1 cellular context compared by ENCODE assay signal in the genomic region with DNA sequence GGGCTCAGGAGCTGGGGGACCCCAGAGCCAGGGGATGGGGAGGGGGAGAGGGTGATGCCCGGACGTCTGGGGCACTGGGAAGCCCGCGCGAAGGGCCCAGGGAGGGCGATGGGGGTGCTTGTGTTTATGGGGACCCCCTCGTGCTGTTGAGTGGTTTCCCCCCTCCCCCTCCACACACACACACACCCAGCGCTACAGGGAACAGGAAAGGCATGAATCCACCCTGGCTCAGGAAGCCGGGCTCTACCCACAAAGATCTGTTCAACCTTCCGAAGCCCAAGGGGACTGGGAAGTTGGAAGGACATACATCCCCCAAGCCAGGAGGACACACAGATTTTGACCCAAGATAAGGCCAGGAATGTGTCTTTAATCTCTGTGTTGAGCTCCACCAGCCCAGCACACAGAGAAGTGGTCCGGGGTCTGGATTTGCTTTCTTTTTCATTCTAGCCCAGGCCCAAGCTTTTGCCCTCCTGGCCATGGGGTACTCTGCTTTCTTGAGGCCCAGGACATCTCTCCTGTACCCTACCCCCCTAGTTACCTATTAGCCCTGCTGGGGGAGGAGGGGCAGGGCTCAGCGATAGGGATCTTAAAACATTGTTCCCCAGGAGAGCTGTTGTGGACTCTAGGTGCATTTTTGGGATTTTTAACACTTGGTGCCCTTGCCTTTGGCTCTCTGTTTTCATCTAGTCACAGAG.
TF ChIP-seq lines count a peak whose summit lies in the region.

No MANE protein-coding gene starts in this region.

TF ChIP-seq in A549, 52 proteins besides CTCF, POLR2A, EP300 and RAD21:
- TF ChIP-seq ESRRA (IDR thresholded peaks at IDR 0.05; ENCODE audit: borderline replicate concordance, low read length) (no peak), CEBPB (IDR thresholded peaks at IDR 0.05) (no peak), KDM5A (IDR thresholded peaks at IDR 0.05) (no peak), GATA3 (IDR thresholded peaks at IDR 0.05; ENCODE audit: borderline replicate concordance) (peak; percentile 51; the same call in 1 of the 2 replicates)
- TF ChIP-seq, protein P1, sequence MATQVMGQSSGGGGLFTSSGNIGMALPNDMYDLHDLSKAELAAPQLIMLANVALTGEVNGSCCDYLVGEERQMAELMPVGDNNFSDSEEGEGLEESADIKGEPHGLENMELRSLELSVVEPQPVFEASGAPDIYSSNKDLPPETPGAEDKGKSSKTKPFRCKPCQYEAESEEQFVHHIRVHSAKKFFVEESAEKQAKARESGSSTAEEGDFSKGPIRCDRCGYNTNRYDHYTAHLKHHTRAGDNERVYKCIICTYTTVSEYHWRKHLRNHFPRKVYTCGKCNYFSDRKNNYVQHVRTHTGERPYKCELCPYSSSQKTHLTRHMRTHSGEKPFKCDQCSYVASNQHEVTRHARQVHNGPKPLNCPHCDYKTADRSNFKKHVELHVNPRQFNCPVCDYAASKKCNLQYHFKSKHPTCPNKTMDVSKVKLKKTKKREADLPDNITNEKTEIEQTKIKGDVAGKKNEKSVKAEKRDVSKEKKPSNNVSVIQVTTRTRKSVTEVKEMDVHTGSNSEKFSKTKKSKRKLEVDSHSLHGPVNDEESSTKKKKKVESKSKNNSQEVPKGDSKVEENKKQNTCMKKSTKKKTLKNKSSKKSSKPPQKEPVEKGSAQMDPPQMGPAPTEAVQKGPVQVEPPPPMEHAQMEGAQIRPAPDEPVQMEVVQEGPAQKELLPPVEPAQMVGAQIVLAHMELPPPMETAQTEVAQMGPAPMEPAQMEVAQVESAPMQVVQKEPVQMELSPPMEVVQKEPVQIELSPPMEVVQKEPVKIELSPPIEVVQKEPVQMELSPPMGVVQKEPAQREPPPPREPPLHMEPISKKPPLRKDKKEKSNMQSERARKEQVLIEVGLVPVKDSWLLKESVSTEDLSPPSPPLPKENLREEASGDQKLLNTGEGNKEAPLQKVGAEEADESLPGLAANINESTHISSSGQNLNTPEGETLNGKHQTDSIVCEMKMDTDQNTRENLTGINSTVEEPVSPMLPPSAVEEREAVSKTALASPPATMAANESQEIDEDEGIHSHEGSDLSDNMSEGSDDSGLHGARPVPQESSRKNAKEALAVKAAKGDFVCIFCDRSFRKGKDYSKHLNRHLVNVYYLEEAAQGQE (IDR thresholded peaks at IDR 0.05) = no peak
- TF ChIP-seq, protein P2, sequence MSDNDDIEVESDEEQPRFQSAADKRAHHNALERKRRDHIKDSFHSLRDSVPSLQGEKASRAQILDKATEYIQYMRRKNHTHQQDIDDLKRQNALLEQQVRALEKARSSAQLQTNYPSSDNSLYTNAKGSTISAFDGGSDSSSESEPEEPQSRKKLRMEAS (IDR thresholded peaks at IDR 0.05) = no peak
- TF ChIP-seq, protein P3, sequence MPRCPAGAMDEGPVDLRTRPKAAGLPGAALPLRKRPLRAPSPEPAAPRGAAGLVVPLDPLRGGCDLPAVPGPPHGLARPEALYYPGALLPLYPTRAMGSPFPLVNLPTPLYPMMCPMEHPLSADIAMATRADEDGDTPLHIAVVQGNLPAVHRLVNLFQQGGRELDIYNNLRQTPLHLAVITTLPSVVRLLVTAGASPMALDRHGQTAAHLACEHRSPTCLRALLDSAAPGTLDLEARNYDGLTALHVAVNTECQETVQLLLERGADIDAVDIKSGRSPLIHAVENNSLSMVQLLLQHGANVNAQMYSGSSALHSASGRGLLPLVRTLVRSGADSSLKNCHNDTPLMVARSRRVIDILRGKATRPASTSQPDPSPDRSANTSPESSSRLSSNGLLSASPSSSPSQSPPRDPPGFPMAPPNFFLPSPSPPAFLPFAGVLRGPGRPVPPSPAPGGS (IDR thresholded peaks at IDR 0.05) = no peak
- TF ChIP-seq, protein P4, sequence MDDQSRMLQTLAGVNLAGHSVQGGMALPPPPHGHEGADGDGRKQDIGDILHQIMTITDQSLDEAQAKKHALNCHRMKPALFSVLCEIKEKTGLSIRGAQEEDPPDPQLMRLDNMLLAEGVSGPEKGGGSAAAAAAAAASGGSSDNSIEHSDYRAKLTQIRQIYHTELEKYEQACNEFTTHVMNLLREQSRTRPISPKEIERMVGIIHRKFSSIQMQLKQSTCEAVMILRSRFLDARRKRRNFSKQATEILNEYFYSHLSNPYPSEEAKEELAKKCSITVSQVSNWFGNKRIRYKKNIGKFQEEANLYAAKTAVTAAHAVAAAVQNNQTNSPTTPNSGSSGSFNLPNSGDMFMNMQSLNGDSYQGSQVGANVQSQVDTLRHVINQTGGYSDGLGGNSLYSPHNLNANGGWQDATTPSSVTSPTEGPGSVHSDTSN (IDR thresholded peaks at IDR 0.05) = no peak
